ENCODE assay signal across 19 cellular contexts in the genomic region with DNA sequence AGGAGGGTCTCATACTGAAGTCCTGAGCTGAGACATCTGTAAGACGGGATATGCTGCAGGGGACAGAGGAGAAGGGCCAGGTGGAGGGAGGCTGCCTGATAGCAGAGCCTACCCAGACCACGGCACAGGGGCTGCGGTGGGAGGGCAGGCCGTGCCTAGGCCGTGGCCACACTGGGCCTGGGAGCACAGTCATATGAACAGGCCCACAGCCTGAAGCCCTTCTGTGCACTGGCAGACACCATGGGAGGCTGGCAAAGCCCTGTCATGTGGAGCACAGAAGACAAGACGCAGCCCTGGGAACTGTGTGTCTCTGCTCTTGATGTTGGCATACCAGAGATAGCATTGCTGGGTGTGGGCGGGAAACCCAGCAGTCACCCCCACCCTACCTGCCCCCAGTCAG. TPM values are rescaled to one million over a fixed set of nuclear protein-coding genes. Genes with fewer than 3 reads are reported as not detected.
"Had no signal": no experiment of that assay in that cellular context is flagged by ENCODE, and none has a peak within 500 bp of the region (broad histone marks: within the 10 kb centered on the region; RNA-seq: fewer than 3 reads in every experiment).

No MANE protein-coding gene starts in this region.

- H3K9me3 Mint-ChIP-seq: activated CD4-positive, alpha-beta memory T cell treated with anti-CD3 and anti-CD28 coated beads, Interleukin-2, amount 10 ng/mL, durations not matched to agents 7 days and 5 days; stimulated activated naive CD8-positive, alpha-beta T cell treated with anti-CD3 and anti-CD28 coated beads, Interleukin-15, Interleukin-2, amounts not matched to agents 100 ng/mL and 50 ng/mL, for 24 hours had no signal

- H3K27ac ChIP-seq: cardiac muscle cell, sigmoid colon, testis had no signal

- H3K9me3 ChIP-seq: mucosa of descending colon, testis had no signal

- H3K36me3 ChIP-seq: cardiac muscle cell, sigmoid colon had no signal

- H3K4me3 ChIP-seq: cardiac muscle cell, mucosa of descending colon, sigmoid colon, testis had no signal

- ATAC-seq: mucosa of descending colon; naive thymus-derived CD8-positive, alpha-beta T cell had no signal

- H3K4me3 Mint-ChIP-seq: activated CD4-positive, alpha-beta memory T cell treated with anti-CD3 and anti-CD28 coated beads, Interleukin-2, amount 10 ng/mL, durations not matched to agents 7 days and 5 days; activated naive CD4-positive, alpha-beta T cell treated with anti-CD3 and anti-CD28 coated beads for 36 hours; naive thymus-derived CD8-positive, alpha-beta T cell; stimulated activated naive CD8-positive, alpha-beta T cell treated with anti-CD3 and anti-CD28 coated beads, Interleukin-15, Interleukin-2, amounts not matched to agents 100 ng/mL and 50 ng/mL, for 24 hours had no signal

- H3K4me1 Mint-ChIP-seq: activated CD4-positive, alpha-beta memory T cell treated with anti-CD3 and anti-CD28 coated beads, Interleukin-2, amount 10 ng/mL, durations not matched to agents 7 days and 5 days; naive thymus-derived CD8-positive, alpha-beta T cell had no signal

- H3K27me3 ChIP-seq: cardiac muscle cell, testis had no signal

- H3K27ac Mint-ChIP-seq: activated CD4-positive, alpha-beta memory T cell treated with anti-CD3 and anti-CD28 coated beads, Interleukin-2, amount 10 ng/mL, durations not matched to agents 7 days and 5 days; activated naive CD4-positive, alpha-beta T cell treated with anti-CD3 and anti-CD28 coated beads for 36 hours; naive thymus-derived CD8-positive, alpha-beta T cell; stimulated activated naive CD8-positive, alpha-beta T cell treated with anti-CD3 and anti-CD28 coated beads, Interleukin-15, Interleukin-2, amounts not matched to agents 100 ng/mL and 50 ng/mL, for 24 hours had no signal

- DNase-seq: activated CD4-positive, alpha-beta memory T cell treated with anti-CD3 and anti-CD28 coated beads, Interleukin-2, amount 10 ng/mL, durations not matched to agents 7 days and 5 days; activated CD4-positive, CD25-positive, alpha-beta regulatory T cell treated with anti-CD3 and anti-CD28 coated beads, Interleukin-2, amount 50 U/mL, for 72 hours; activated CD8-positive, alpha-beta memory T cell treated with anti-CD3 and anti-CD28 coated beads, Interleukin-2, amount 50 U/mL, for 4 hours; activated naive CD4-positive, alpha-beta T cell treated with anti-CD3 and anti-CD28 coated beads for 36 hours; effector CD4-positive, alpha-beta T cell; mucosa of descending colon; naive thymus-derived CD8-positive, alpha-beta T cell; sigmoid colon; T-helper 9 cell; testis had no signal

- H3K4me1 ChIP-seq: sigmoid colon, testis had no signal

RNA-seq across cellular contexts. Expression of gene SPATA19, which starts 3.3 kb away (rescaled TPM):
- total RNA-seq: activated CD4-positive, alpha-beta memory T cell treated with anti-CD3 and anti-CD28 coated beads, Interleukin-2, amount 10 ng/mL, durations not matched to agents 7 days and 5 days; activated naive CD4-positive, alpha-beta T cell treated with anti-CD3 and anti-CD28 coated beads for 36 hours; cardiac muscle cell; fibroblast of lung; frontal cortex; kidney epithelial cell; lung microvascular endothelial cell; mucosa of descending colon; naive thymus-derived CD8-positive, alpha-beta T cell; pulmonary artery endothelial cell; sigmoid colon; urinary bladder had no signal
- polyA plus RNA-seq: adipose tissue; cardiac muscle cell; fibroblast of lung; naive thymus-derived CD8-positive, alpha-beta T cell; sigmoid colon; urinary bladder had no signal
